Comparison of ENCODE assay signal across 8 cellular contexts in genomic region chr9:113468-114266, GRCh38. TPM values are rescaled to one million over a fixed set of nuclear protein-coding genes. Genes with fewer than 3 reads are reported as not detected.
A peak's percentile ranks its signal among the peaks of the same experiment; 100 is the strongest.
DNase-seq lines count a peak whose midpoint lies in the region; ATAC-seq, FAIRE-seq and TF ChIP-seq lines count a peak whose summit lies in the region.
"Not testable (repeated sequence)": the region's sequence is repeated elsewhere in the genome, so short reads cannot be mapped to it uniquely, and the experiment has no call there.

No MANE protein-coding gene starts in this region.

- H3K4me3 ChIP-seq in NT2/D1 (ENCODE audit: insufficient read length, low read depth), result peak overlapping the region; percentile 49
- H3K4me3 ChIP-seq in epithelial cell of esophagus (ENCODE audit: low read length), result peak overlapping the region; percentile 30
- H3K4me3 ChIP-seq in kidney (ENCODE audit: low read length in 2 of 2), result peak overlapping the region in 1 of 2 donors; percentile 29
- H3K4me3 ChIP-seq in vagina, result peak overlapping the region; percentile 37 to 52

- not testable (repeated sequence) for TF ChIP-seq POLR2A in vagina (IDR thresholded peaks at IDR 0.05)

- H3K9me3 ChIP-seq in NT2/D1 (ENCODE audit: insufficient read depth, low read length); kidney (ENCODE audit: control insufficient read depth in 1 of 2, low read length in 2 of 2); vagina: not testable (repeated sequence)

- not testable (repeated sequence) for FAIRE-seq in kidney (lab: Jason Lieb, UNC)

- H3K27ac ChIP-seq in kidney (ENCODE audit: low read depth in 2 of 2, low read length in 2 of 2); vagina: not testable (repeated sequence)

- peak overlapping the region; percentile 50 for H3K9ac ChIP-seq in NT2/D1 (ENCODE audit: insufficient read length, low read depth)
- H3K9ac ChIP-seq in kidney (ENCODE audit: low read length in 2 of 2), result not testable (repeated sequence)

- peak; percentile 18 for DNase-seq in GM13977 (ENCODE audit: low spot score)
- DNase-seq in NT2/D1 (ENCODE audit: low read depth, low spot score); vagina (ENCODE audit: extremely low spot score in 2 of 2): not testable (repeated sequence)
- peak; percentile 72 for DNase-seq in activated effector memory CD4-positive, alpha-beta T cell treated with anti-CD3 and anti-CD28 coated beads, Interleukin-2, amount 50 U/mL, for 16 hours
- DNase-seq in epithelial cell of esophagus (ENCODE audit: low read depth), result peak; percentile 15
- DNase-seq in kidney, result peak; percentile 77
- DNase-seq in posterior vena cava (ENCODE audit: low spot score), result peak; percentile 80

- not testable (repeated sequence) for H3K36me3 ChIP-seq in NT2/D1 (ENCODE audit: insufficient read depth, insufficient read length, low read length); kidney (ENCODE audit: control insufficient read depth in 1 of 2, insufficient read depth in 2 of 2, low read length in 2 of 2); vagina

- TF ChIP-seq CTCF in GM13977 (IDR thresholded peaks at IDR 0.05; ENCODE audit: extremely low read depth, insufficient read depth, missing control alignments); epithelial cell of esophagus (IDR thresholded peaks at IDR 0.05; ENCODE audit: insufficient read depth, low read depth, low read length, missing control alignments); kidney (IDR thresholded peaks at IDR 0.05; ENCODE audit: borderline replicate concordance, extremely low read depth, insufficient read depth); vagina (IDR thresholded peaks at IDR 0.05): not testable (repeated sequence)

- intact Hi-C loops in kidney (cut with DNase I); posterior vena cava (cut with DNase I); vagina (cut with DNase I): not testable (repeated sequence)

- H3K27me3 ChIP-seq in NT2/D1 (ENCODE audit: insufficient read depth, insufficient read length), result peaks cover 68% of the 10 kb centered on the region
- H3K27me3 ChIP-seq in vagina, result not testable (repeated sequence)

- peak; percentile 52 for ATAC-seq in HG02798 (IDR thresholded peaks at IDR 0.05; ENCODE audit: poor library complexity, unreplicated experiment)

- H3K4me1 ChIP-seq in NT2/D1 (ENCODE audit: insufficient read depth, insufficient read length); kidney (ENCODE audit: control insufficient read depth in 1 of 2, insufficient read depth in 1 of 2, low read depth in 1 of 2, low read length in 2 of 2): not testable (repeated sequence)
- peaks cover 21% of the 10 kb centered on the region for H3K4me1 ChIP-seq in vagina

- in situ Hi-C loops in GM13977 (cut with MboI; ENCODE audit: low pct_unique_long_range_greater_than_20kb, low sequenced_read_pairs, unreplicated experiment), result not testable (repeated sequence)

RNA-seq across cellular contexts. Expression of gene FOXD4, which starts 4.5 kb away (rescaled TPM):
- total RNA-seq in kidney (0.60 TPM), posterior vena cava (under 1 TPM; 0.24 to 0.32 TPM), vagina (not detected)
- polyA plus RNA-seq in kidney (ENCODE audit: insufficient read depth, low read depth, low replicate concordance), result 0.43 TPM
